In genomic region chr7:39811161-39811614, GRCh38 we compare ENCODE assay signal across 12 cellular contexts.
A peak's percentile ranks its signal among the peaks of the same experiment; 100 is the strongest.
DNase-seq lines count a peak whose midpoint lies in the region; ATAC-seq, FAIRE-seq and TF ChIP-seq lines count a peak whose summit lies in the region.
"Had no signal": no experiment of that assay in that cellular context is flagged by ENCODE, and none has a peak within 500 bp of the region (broad histone marks: within the 10 kb centered on the region; RNA-seq: fewer than 3 reads in every experiment).

No MANE protein-coding gene starts in this region.

- H3K27ac Mint-ChIP-seq in HFFc6, result no peak overlapping the region
- no peak overlapping the region for H3K27ac Mint-ChIP-seq in CD8-positive, alpha-beta T cell

- no peak for FAIRE-seq in frontal cortex (lab: Jason Lieb, UNC)

- no peaks in the 10 kb centered on the region for H3K36me3 ChIP-seq in CD8-positive, alpha-beta T cell (ENCODE audit: insufficient read depth, low read length)

- peak; percentile 14 for DNase-seq in AG04449 (ENCODE audit: low read depth, low spot score)
- DNase-seq in HFFc6, result peak; percentile 62
- DNase-seq in OCI-M1 (lab: John Stamatoyannopoulos, UW), result peak; percentile 70
- DNase-seq in epithelial cell of prostate (ENCODE audit: low read depth, low spot score), result peak; percentile 49
- no peak for DNase-seq in CD8-positive, alpha-beta T cell
- DNase-seq in frontal cortex (ENCODE audit: low spot score in 2 of 2), result no peak
- DNase-seq in nucleus accumbens (lab: John Stamatoyannopoulos, UW), result no peak
- DNase-seq: effector CD4-positive, alpha-beta T cell; T-helper 1 cell had no signal

- CTCF ChIA-PET in AG04449 (lab: Yijun Ruan, JAX), result no interaction called here
- CTCF ChIA-PET in CD8-positive, alpha-beta T cell (lab: Charles Lee), result no interaction called here

- H3K4me1 Mint-ChIP-seq in HFFc6 (ENCODE audit: low read depth), result peaks cover 12% of the 10 kb centered on the region
- no peaks in the 10 kb centered on the region for H3K4me1 Mint-ChIP-seq in CD8-positive, alpha-beta T cell (ENCODE audit: low read depth)
- H3K4me1 Mint-ChIP-seq: CD14-positive monocyte had no signal

- no peaks in the 10 kb centered on the region for H3K4me1 ChIP-seq in CD8-positive, alpha-beta T cell (ENCODE audit: insufficient read depth, low read length)

- H3K27ac ChIP-seq in epithelial cell of prostate, result peak overlapping the region; percentile 8
- no peak overlapping the region for H3K27ac ChIP-seq in CD8-positive, alpha-beta T cell (ENCODE audit: low read depth, low read length)

- H3K4me3 ChIP-seq in AG04449 (ENCODE audit: low read depth, low read length), result no peak overlapping the region
- no peak overlapping the region for H3K4me3 ChIP-seq in CD8-positive, alpha-beta T cell (ENCODE audit: low read depth, low read length)
- H3K4me3 ChIP-seq: skin epidermis had no signal

- no peaks in the 10 kb centered on the region for H3K9me3 Mint-ChIP-seq in HFFc6
- H3K9me3 Mint-ChIP-seq in CD8-positive, alpha-beta T cell, result no peaks in the 10 kb centered on the region
- H3K9me3 Mint-ChIP-seq: CD14-positive monocyte had no signal

- intact Hi-C loops in CD8-positive, alpha-beta T cell (cut with DNase I, micrococcal nuclease), result no loop called here

- POLR2A ChIA-PET in AG04449 (lab: Yijun Ruan, JAX), result no interaction called here
- POLR2A ChIA-PET in CD8-positive, alpha-beta T cell (lab: Charles Lee), result no interaction called here

- no peaks in the 10 kb centered on the region for H3K36me3 Mint-ChIP-seq in HFFc6 (ENCODE audit: low read depth)
- H3K36me3 Mint-ChIP-seq in CD8-positive, alpha-beta T cell, result no peaks in the 10 kb centered on the region
- H3K36me3 Mint-ChIP-seq: CD14-positive monocyte had no signal

- no peak for ATAC-seq in GM21576 (IDR thresholded peaks at IDR 0.05; ENCODE audit: unreplicated experiment)
- ATAC-seq in CD8-positive, alpha-beta T cell, result no peak

- TF ChIP-seq CTCF in AG04449 (IDR thresholded peaks at IDR 0.05; ENCODE audit: insufficient read depth, low read length, missing control alignments), result no peak
- TF ChIP-seq CTCF in HFFc6 (IDR thresholded peaks at IDR 0.05), result no peak
- TF ChIP-seq CTCF in CD8-positive, alpha-beta T cell (IDR thresholded peaks at IDR 0.05), result no peak

- no peaks in the 10 kb centered on the region for H3K9me3 ChIP-seq in CD8-positive, alpha-beta T cell (ENCODE audit: low read length)

- no peaks in the 10 kb centered on the region for H3K27me3 ChIP-seq in CD8-positive, alpha-beta T cell (ENCODE audit: insufficient read depth, low read length)

- H3K27me3 Mint-ChIP-seq in HFFc6 (ENCODE audit: insufficient read depth), result peaks cover 29% of the 10 kb centered on the region
- H3K27me3 Mint-ChIP-seq in CD8-positive, alpha-beta T cell (ENCODE audit: low read depth), result peaks cover 20% of the 10 kb centered on the region

- H3K4me3 Mint-ChIP-seq in HFFc6, result no peak overlapping the region
- no peak overlapping the region for H3K4me3 Mint-ChIP-seq in CD8-positive, alpha-beta T cell
- H3K4me3 Mint-ChIP-seq: CD14-positive monocyte had no signal

Comparison
In these comparisons a context has a peak if more than half of its experiments do, and no peak if none do; other contexts are left out.
1. DNase-seq: peak in AG04449 (single experiment), HFFc6 (single experiment), OCI-M1 (single experiment) and epithelial cell of prostate (single experiment); none in CD8-positive, alpha-beta T cell (0 of 7), frontal cortex (0 of 2) and nucleus accumbens (0 of 56).